9 cellular contexts compared by ENCODE assay signal in the genomic region with DNA sequence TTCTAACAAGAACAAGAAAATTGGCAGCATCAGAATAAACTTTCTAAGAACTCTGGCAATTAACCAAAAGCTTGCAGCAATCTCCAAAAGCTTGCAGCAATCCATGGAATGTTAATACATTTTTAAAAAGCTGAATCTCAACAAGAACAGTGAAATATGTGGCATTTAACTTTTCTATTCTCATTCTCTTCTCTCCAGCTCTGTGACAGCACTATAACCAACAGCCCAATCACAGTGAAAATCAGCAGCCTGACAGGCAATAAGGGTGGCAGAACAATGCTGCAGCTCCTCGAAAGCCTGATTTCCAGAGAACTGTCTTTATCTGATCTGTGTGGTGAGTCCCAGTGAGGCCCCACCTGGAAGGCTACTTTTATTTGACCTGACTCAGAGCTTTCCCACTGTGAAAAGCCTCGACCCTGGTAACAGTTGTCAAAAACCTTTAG.
DNase-seq lines count a peak whose midpoint lies in the region; ATAC-seq, FAIRE-seq and TF ChIP-seq lines count a peak whose summit lies in the region.
"Had no signal": no experiment of that assay in that cellular context is flagged by ENCODE, and none has a peak within 500 bp of the region (broad histone marks: within the 10 kb centered on the region; RNA-seq: fewer than 3 reads in every experiment).

No MANE protein-coding gene starts in this region.

- no peak for ATAC-seq in stimulated activated effector memory CD8-positive, alpha-beta T cell treated with anti-CD3 and anti-CD28 coated beads, Interleukin-12 subunit alpha, Interleukin-12 subunit beta, amount 100 ng/mL, for 72 hours

- CTCF ChIA-PET in CD8-positive, alpha-beta memory T cell (lab: Charles Lee): no interaction called here

- H3K9me3 ChIP-seq in CD8-positive, alpha-beta memory T cell (ENCODE audit: low read length): no peaks in the 10 kb centered on the region
- H3K9me3 ChIP-seq: adrenal gland had no signal

- TF ChIP-seq POLR2A in H54 (IDR thresholded peaks at IDR 0.05; ENCODE audit: low read depth, low read length): no peak

- no peak overlapping the region for H3K27ac Mint-ChIP-seq in CD8-positive, alpha-beta memory T cell
- H3K27ac Mint-ChIP-seq in stimulated activated effector memory CD8-positive, alpha-beta T cell treated with anti-CD3 and anti-CD28 coated beads, Interleukin-12 subunit alpha, Interleukin-12 subunit beta, amount 100 ng/mL, for 72 hours: no peak overlapping the region

- H3K27me3 ChIP-seq in CD8-positive, alpha-beta memory T cell (ENCODE audit: insufficient read depth, low read length, poor library complexity, severe bottlenecking): no peaks in the 10 kb centered on the region
- H3K27me3 ChIP-seq: adrenal gland had no signal

- no peak overlapping the region for H3K4me3 Mint-ChIP-seq in CD8-positive, alpha-beta memory T cell
- no peak overlapping the region for H3K4me3 Mint-ChIP-seq in stimulated activated effector memory CD8-positive, alpha-beta T cell treated with anti-CD3 and anti-CD28 coated beads, Interleukin-12 subunit alpha, Interleukin-12 subunit beta, amount 100 ng/mL, for 72 hours

- peaks cover 75 to 90% (median 87%) of the 10 kb centered on the region in 3 donors for H3K4me1 Mint-ChIP-seq in CD8-positive, alpha-beta memory T cell
- H3K4me1 Mint-ChIP-seq in stimulated activated effector memory CD8-positive, alpha-beta T cell treated with anti-CD3 and anti-CD28 coated beads, Interleukin-12 subunit alpha, Interleukin-12 subunit beta, amount 100 ng/mL, for 72 hours: peaks cover 75% of the 10 kb centered on the region

- H3K4me3 ChIP-seq in CD8-positive, alpha-beta memory T cell (ENCODE audit: low read length): no peak overlapping the region
- H3K4me3 ChIP-seq: adrenal gland had no signal

- peak; percentile 93 for FAIRE-seq in H54 (lab: Jason Lieb, UNC)

- POLR2A ChIA-PET in CD8-positive, alpha-beta memory T cell (lab: Charles Lee): no interaction called here

- peaks cover 0 to 6% (median 6%) of the 10 kb centered on the region in 3 donors for H3K36me3 Mint-ChIP-seq in CD8-positive, alpha-beta memory T cell
- H3K36me3 Mint-ChIP-seq in stimulated activated effector memory CD8-positive, alpha-beta T cell treated with anti-CD3 and anti-CD28 coated beads, Interleukin-12 subunit alpha, Interleukin-12 subunit beta, amount 100 ng/mL, for 72 hours: peaks cover 6% of the 10 kb centered on the region

- DNase-seq in AG20443 (ENCODE audit: low spot score) (peak; percentile 43), H54 (ENCODE audit: insufficient read length, low spot score) (no peak), OCI-M1 (lab: John Stamatoyannopoulos, UW) (peak; percentile 67), islet precursor cell (peak; percentile 91), MV-4-11 (lab: John Stamatoyannopoulos, UW) (no peak)
- DNase-seq in activated CD8-positive, alpha-beta memory T cell treated with anti-CD3 and anti-CD28 coated beads for 24 hours: no peak
- no peak for DNase-seq in CD8-positive, alpha-beta memory T cell
- no peak for DNase-seq in stimulated activated effector memory CD8-positive, alpha-beta T cell treated with anti-CD3 and anti-CD28 coated beads, Interleukin-12 subunit alpha, Interleukin-12 subunit beta, amount 100 ng/mL, for 72 hours (ENCODE audit: low spot score in 2 of 2)

- no peaks in the 10 kb centered on the region for H3K36me3 ChIP-seq in CD8-positive, alpha-beta memory T cell (ENCODE audit: insufficient read depth, low read length)
- H3K36me3 ChIP-seq: adrenal gland had no signal

- H3K9me3 Mint-ChIP-seq in CD8-positive, alpha-beta memory T cell: peaks cover 0 to 5% (median 3%) of the 10 kb centered on the region in 5 donors
- H3K9me3 Mint-ChIP-seq in stimulated activated effector memory CD8-positive, alpha-beta T cell treated with anti-CD3 and anti-CD28 coated beads, Interleukin-12 subunit alpha, Interleukin-12 subunit beta, amount 100 ng/mL, for 72 hours: no peaks in the 10 kb centered on the region

- no peak overlapping the region for H3K27ac ChIP-seq in CD8-positive, alpha-beta memory T cell (ENCODE audit: low read depth, low read length)

- peaks cover 21% of the 10 kb centered on the region for H3K4me1 ChIP-seq in CD8-positive, alpha-beta memory T cell (ENCODE audit: insufficient read depth, low read length)

- H3K27me3 Mint-ChIP-seq in CD8-positive, alpha-beta memory T cell: no peaks in the 10 kb centered on the region

Comparison
In these comparisons a context has a peak if more than half of its experiments do, and no peak if none do; other contexts are left out.
1. DNase-seq: peak in AG20443 (single experiment), OCI-M1 (single experiment) and islet precursor cell (single experiment); none in H54 (single experiment), activated CD8-positive, alpha-beta memory T cell treated with anti-CD3 and anti-CD28 coated beads for 24 hours (single experiment), MV-4-11 (single experiment), CD8-positive, alpha-beta memory T cell (0 of 5) and stimulated activated effector memory CD8-positive, alpha-beta T cell treated with anti-CD3 and anti-CD28 coated beads, Interleukin-12 subunit alpha, Interleukin-12 subunit beta, amount 100 ng/mL, for 72 hours (0 of 2).